Comparison of ENCODE assay signal across 8 cellular contexts in genomic region chr1:150629115-150629928, GRCh38. TPM values are rescaled to one million over a fixed set of nuclear protein-coding genes. Genes with fewer than 3 reads are reported as not detected.
DNase-seq lines count a peak whose midpoint lies in the region; TF ChIP-seq lines count a peak whose summit lies in the region.

ENSA (minus strand) TSS chr1:150629612; CDS start chr1:150629470, 142 bp downstream.

- peaks cover 11% of the 10 kb centered on the region for H3K4me1 ChIP-seq in SJSA1 (replicated peaks)
- H3K4me1 ChIP-seq in neuron (ENCODE audit: insufficient read depth, low read length): peaks cover 14% of the 10 kb centered on the region
- peaks cover 0 to 23% (median 20%) of the 10 kb centered on the region in 5 donors for H3K4me1 ChIP-seq in subcutaneous abdominal adipose tissue (ENCODE audit: control insufficient read depth in 5 of 5, insufficient read depth in 5 of 5, low read length in 5 of 5)

- peak; percentile 98 for DNase-seq in GM04503 (ENCODE audit: low read depth)
- peak; percentile 99 for DNase-seq in HFF-Myc (ENCODE audit: extremely low read depth, low read depth)
- peak; percentile 99 for DNase-seq in MV-4-11 (lab: John Stamatoyannopoulos, UW)
- peak; percentile 99 for DNase-seq in SJSA1 (ENCODE audit: low read depth in 1 of 2, low spot score in 2 of 2)
- peak; percentile 81 to 91 (median 88) for DNase-seq in activated naive CD4-positive, alpha-beta T cell (lab: John Stamatoyannopoulos, UW)
- peak; percentile 99 for DNase-seq in foreskin melanocyte

- H3K36me3 ChIP-seq in SJSA1: peaks cover 43% of the 10 kb centered on the region
- H3K36me3 ChIP-seq in neuron (ENCODE audit: insufficient read depth, low read length): peaks cover 30% of the 10 kb centered on the region
- peaks cover 18 to 31% (median 27%) of the 10 kb centered on the region in 5 donors for H3K36me3 ChIP-seq in subcutaneous abdominal adipose tissue (ENCODE audit: control insufficient read depth in 5 of 5, insufficient read depth in 5 of 5, low read length in 5 of 5)

- TF ChIP-seq CTCF in HFF-Myc (IDR thresholded peaks at IDR 0.05; ENCODE audit: low read depth, low read length, missing control alignments): no peak

- H2AFZ ChIP-seq in neuron (ENCODE audit: low read depth, low read length): no peak within 1 kb of the TSS

- H3K4me3 ChIP-seq in HFF-Myc (replicated peaks; ENCODE audit: low read depth, low read length) (peak within 1 kb of the TSS; percentile 71), SJSA1 (peak within 1 kb of the TSS; percentile 58), neuron (ENCODE audit: low read length) (peak within 1 kb of the TSS; percentile 88), subcutaneous abdominal adipose tissue (ENCODE audit: low read depth in 1 of 5, low read length in 5 of 5) (peak within 1 kb of the TSS; percentile 73 to 96 (median 86))

- peak within 1 kb of the TSS; percentile 74 to 93 (median 76) for H3K9ac ChIP-seq in subcutaneous abdominal adipose tissue (ENCODE audit: low read length in 5 of 5)

- no peaks in the 10 kb centered on the region for H3K9me3 ChIP-seq in SJSA1 (replicated peaks)
- H3K9me3 ChIP-seq in neuron (ENCODE audit: low read length): no peaks in the 10 kb centered on the region
- H3K9me3 ChIP-seq in subcutaneous abdominal adipose tissue (ENCODE audit: control insufficient read depth in 5 of 5, low read length in 5 of 5): no peaks in the 10 kb centered on the region

- H3K27ac ChIP-seq in SJSA1 (peak within 1 kb of the TSS; percentile 85), subcutaneous abdominal adipose tissue (ENCODE audit: low read depth, low read length) (peak within 1 kb of the TSS; percentile 95)

- H3K27me3 ChIP-seq in SJSA1 (replicated peaks): no peaks in the 10 kb centered on the region
- no peaks in the 10 kb centered on the region for H3K27me3 ChIP-seq in neuron (ENCODE audit: insufficient read depth, low read length)
- no peaks in the 10 kb centered on the region for H3K27me3 ChIP-seq in subcutaneous abdominal adipose tissue (ENCODE audit: control insufficient read depth in 5 of 5, insufficient read depth in 4 of 5, low read length in 5 of 5)

RNA-seq across cellular contexts. Expression of gene ENSA, which starts in this region (rescaled TPM):
- total RNA-seq in SJSA1 (2014; rRNA removed; shearing (Covaris generic)): 121 and 160 TPM in 2 replicates

Comparison
In these comparisons a context has a peak if more than half of its experiments do, and no peak if none do; other contexts are left out.
1. Peak in every context shown above with its lines: DNase-seq, H3K4me3 ChIP-seq and H3K27ac ChIP-seq.